1 cellular context compared by ENCODE assay signal in genomic region chr17:48026503-48027321, GRCh38.
A peak's percentile ranks its signal among the peaks of the same experiment; 100 is the strongest.
TF ChIP-seq lines count a peak whose summit lies in the region.

No MANE protein-coding gene starts in this region.

TF ChIP-seq in K562, 482 proteins besides CTCF, POLR2A, EP300 and RAD21 (continued from another document and continues in another):
- TF ChIP-seq MAFG (tag; conservative IDR thresholded peaks at IDR 0.05) (no peak), ZSCAN32 (CRISPR knock-in tag; IDR thresholded peaks at IDR 0.05) (no peak), NUFIP1 (IDR thresholded peaks at IDR 0.05; ENCODE audit: partially characterized antibody) (no peak), NRF1 (conservative IDR thresholded peaks at IDR 0.05 in 1 of 2, IDR thresholded peaks at IDR 0.05 in 1 of 2) (peak in 1 of 2 experiments; percentile 50; a peak in 2 of 4 replicates), E2F3 (CRISPR knock-in tag; IDR thresholded peaks at IDR 0.05) (no peak), KDM1A (IDR thresholded peaks at IDR 0.05) (0 out of 4 replicates have a peak, but pooled peaks of 1 of the 2 experiments have one; percentile 49), ZNF780A (CRISPR knock-in tag; IDR thresholded peaks at IDR 0.05) (no peak), NFIC (IDR thresholded peaks at IDR 0.05) (no peak; the same call in 1 of the 2 replicates), KAT8 (IDR thresholded peaks at IDR 0.05; ENCODE audit: low read depth) (no peak), ZNF217 (CRISPR knock-in tag; IDR thresholded peaks at IDR 0.05) (no peak), YY1 (IDR thresholded peaks at IDR 0.05; ENCODE audit: borderline replicate concordance in 1 of 3, control insufficient read depth in 1 of 3, extremely low read depth in 1 of 3, insufficient read depth in 3 of 3, insufficient read length in 1 of 3, insufficient replicate concordance in 2 of 3, low read depth in 1 of 3, low read length in 2 of 3) (peak in 2 of 3 experiments; percentile 37 to 52), BACH1 (tag; IDR thresholded peaks at IDR 0.05) (no peak), PKNOX1 (IDR thresholded peaks at IDR 0.05) (peak; percentile 45; the same call in 1 of the 2 replicates), SUPT5H (IDR thresholded peaks at IDR 0.05) (no peak), SMAD4 (CRISPR knock-in tag; conservative IDR thresholded peaks at IDR 0.05) (0 out of 2 replicates have a peak, but pooled peaks have one; percentile 44), TOE1 (IDR thresholded peaks at IDR 0.05; ENCODE audit: borderline replicate concordance) (no peak), TOE1 (CRISPR knock-in tag; IDR thresholded peaks at IDR 0.05; ENCODE audit: borderline replicate concordance, low read depth) (no peak; the same call in 1 of the 2 replicates), TBL1XR1 (IDR thresholded peaks at IDR 0.05; ENCODE audit: low read length in 2 of 2) (no peak), XRCC5 (IDR thresholded peaks at IDR 0.05; ENCODE audit: low read depth, low read length) (no peak), XRCC4 (IDR thresholded peaks at IDR 0.05; ENCODE audit: extremely low read depth, insufficient read depth, insufficient read length) (no peak), ZBTB17 (CRISPR knock-in tag; IDR thresholded peaks at IDR 0.05) (0 out of 2 replicates have a peak, but pooled peaks have one; percentile 45), ZNF121 (CRISPR knock-in tag; conservative IDR thresholded peaks at IDR 0.05) (no peak), MNT (conservative IDR thresholded peaks at IDR 0.05) (peak in 1 of 2 experiments; percentile 45; a peak in 1 of 4 replicates), HOXB6 (CRISPR knock-in tag; IDR thresholded peaks at IDR 0.05; ENCODE audit: borderline replicate concordance) (no peak), NCOA2 (IDR thresholded peaks at IDR 0.05; ENCODE audit: partially characterized antibody in 2 of 2) (no peak), ZNF395 (CRISPR knock-in tag; IDR thresholded peaks at IDR 0.05) (no peak), ESRRA (IDR thresholded peaks at IDR 0.05; ENCODE audit: borderline replicate concordance, low read depth) (no peak), IRF1 (CRISPR knock-in tag; IDR thresholded peaks at IDR 0.05; ENCODE audit: borderline replicate concordance) (no peak), EP400 (IDR thresholded peaks at IDR 0.05) (0 out of 2 replicates have a peak, but pooled peaks have one; percentile 36), BRF1 (IDR thresholded peaks at IDR 0.05; ENCODE audit: borderline replicate concordance, extremely low read depth, insufficient read length) (no peak), ZBTB9 (CRISPR knock-in tag; IDR thresholded peaks at IDR 0.05) (peak; percentile 26; the same call in 1 of the 2 replicates), NFYB (IDR thresholded peaks at IDR 0.05; ENCODE audit: extremely low read depth, insufficient read length) (no peak), ZBTB7A (IDR thresholded peaks at IDR 0.05; ENCODE audit: borderline replicate concordance, control insufficient read depth, low read depth, low read length) (peak; percentile 96), TCFL5 (CRISPR knock-in tag; conservative IDR thresholded peaks at IDR 0.05) (no peak), ZNF668 (CRISPR knock-in tag; IDR thresholded peaks at IDR 0.05) (no peak), TEAD4 (IDR thresholded peaks at IDR 0.05; ENCODE audit: low read length) (no peak), TEAD4 (CRISPR knock-in tag; IDR thresholded peaks at IDR 0.05; ENCODE audit: borderline replicate concordance) (no peak), PCBP1 (IDR thresholded peaks at IDR 0.05; ENCODE audit: low read depth, low read length, poor library complexity, severe bottlenecking) (no peak), RCOR1 (IDR thresholded peaks at IDR 0.05; ENCODE audit: borderline replicate concordance in 1 of 2, low read depth in 2 of 2, low read length in 2 of 2) (peak in 1 of 2 experiments; percentile 38; a peak in 1 of 4 replicates), HNRNPLL (IDR thresholded peaks at IDR 0.05; ENCODE audit: low read depth, low read length, poor library complexity, severe bottlenecking) (no peak), SIN3A (IDR thresholded peaks at IDR 0.05; ENCODE audit: borderline replicate concordance in 2 of 2, control insufficient read depth in 1 of 2, low read depth in 2 of 2, low read length in 2 of 2) (peak in 1 of 2 experiments; percentile 27; a peak in 1 of 4 replicates), TSC22D4 (tag; IDR thresholded peaks at IDR 0.05) (no peak)
- TF ChIP-seq, protein P1, sequence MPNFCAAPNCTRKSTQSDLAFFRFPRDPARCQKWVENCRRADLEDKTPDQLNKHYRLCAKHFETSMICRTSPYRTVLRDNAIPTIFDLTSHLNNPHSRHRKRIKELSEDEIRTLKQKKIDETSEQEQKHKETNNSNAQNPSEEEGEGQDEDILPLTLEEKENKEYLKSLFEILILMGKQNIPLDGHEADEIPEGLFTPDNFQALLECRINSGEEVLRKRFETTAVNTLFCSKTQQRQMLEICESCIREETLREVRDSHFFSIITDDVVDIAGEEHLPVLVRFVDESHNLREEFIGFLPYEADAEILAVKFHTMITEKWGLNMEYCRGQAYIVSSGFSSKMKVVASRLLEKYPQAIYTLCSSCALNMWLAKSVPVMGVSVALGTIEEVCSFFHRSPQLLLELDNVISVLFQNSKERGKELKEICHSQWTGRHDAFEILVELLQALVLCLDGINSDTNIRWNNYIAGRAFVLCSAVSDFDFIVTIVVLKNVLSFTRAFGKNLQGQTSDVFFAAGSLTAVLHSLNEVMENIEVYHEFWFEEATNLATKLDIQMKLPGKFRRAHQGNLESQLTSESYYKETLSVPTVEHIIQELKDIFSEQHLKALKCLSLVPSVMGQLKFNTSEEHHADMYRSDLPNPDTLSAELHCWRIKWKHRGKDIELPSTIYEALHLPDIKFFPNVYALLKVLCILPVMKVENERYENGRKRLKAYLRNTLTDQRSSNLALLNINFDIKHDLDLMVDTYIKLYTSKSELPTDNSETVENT (CRISPR knock-in tag; IDR thresholded peaks at IDR 0.05) = peak; percentile 49; the same call in 1 of the 2 replicates
- TF ChIP-seq, protein P2, sequence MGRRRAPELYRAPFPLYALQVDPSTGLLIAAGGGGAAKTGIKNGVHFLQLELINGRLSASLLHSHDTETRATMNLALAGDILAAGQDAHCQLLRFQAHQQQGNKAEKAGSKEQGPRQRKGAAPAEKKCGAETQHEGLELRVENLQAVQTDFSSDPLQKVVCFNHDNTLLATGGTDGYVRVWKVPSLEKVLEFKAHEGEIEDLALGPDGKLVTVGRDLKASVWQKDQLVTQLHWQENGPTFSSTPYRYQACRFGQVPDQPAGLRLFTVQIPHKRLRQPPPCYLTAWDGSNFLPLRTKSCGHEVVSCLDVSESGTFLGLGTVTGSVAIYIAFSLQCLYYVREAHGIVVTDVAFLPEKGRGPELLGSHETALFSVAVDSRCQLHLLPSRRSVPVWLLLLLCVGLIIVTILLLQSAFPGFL (CRISPR knock-in tag; IDR thresholded peaks at IDR 0.05) = no peak
- TF ChIP-seq, protein P3, sequence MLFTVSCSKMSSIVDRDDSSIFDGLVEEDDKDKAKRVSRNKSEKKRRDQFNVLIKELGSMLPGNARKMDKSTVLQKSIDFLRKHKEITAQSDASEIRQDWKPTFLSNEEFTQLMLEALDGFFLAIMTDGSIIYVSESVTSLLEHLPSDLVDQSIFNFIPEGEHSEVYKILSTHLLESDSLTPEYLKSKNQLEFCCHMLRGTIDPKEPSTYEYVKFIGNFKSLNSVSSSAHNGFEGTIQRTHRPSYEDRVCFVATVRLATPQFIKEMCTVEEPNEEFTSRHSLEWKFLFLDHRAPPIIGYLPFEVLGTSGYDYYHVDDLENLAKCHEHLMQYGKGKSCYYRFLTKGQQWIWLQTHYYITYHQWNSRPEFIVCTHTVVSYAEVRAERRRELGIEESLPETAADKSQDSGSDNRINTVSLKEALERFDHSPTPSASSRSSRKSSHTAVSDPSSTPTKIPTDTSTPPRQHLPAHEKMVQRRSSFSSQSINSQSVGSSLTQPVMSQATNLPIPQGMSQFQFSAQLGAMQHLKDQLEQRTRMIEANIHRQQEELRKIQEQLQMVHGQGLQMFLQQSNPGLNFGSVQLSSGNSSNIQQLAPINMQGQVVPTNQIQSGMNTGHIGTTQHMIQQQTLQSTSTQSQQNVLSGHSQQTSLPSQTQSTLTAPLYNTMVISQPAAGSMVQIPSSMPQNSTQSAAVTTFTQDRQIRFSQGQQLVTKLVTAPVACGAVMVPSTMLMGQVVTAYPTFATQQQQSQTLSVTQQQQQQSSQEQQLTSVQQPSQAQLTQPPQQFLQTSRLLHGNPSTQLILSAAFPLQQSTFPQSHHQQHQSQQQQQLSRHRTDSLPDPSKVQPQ (CRISPR knock-in tag; IDR thresholded peaks at IDR 0.05; ENCODE audit: borderline replicate concordance) = no peak
- TF ChIP-seq, protein P4, sequence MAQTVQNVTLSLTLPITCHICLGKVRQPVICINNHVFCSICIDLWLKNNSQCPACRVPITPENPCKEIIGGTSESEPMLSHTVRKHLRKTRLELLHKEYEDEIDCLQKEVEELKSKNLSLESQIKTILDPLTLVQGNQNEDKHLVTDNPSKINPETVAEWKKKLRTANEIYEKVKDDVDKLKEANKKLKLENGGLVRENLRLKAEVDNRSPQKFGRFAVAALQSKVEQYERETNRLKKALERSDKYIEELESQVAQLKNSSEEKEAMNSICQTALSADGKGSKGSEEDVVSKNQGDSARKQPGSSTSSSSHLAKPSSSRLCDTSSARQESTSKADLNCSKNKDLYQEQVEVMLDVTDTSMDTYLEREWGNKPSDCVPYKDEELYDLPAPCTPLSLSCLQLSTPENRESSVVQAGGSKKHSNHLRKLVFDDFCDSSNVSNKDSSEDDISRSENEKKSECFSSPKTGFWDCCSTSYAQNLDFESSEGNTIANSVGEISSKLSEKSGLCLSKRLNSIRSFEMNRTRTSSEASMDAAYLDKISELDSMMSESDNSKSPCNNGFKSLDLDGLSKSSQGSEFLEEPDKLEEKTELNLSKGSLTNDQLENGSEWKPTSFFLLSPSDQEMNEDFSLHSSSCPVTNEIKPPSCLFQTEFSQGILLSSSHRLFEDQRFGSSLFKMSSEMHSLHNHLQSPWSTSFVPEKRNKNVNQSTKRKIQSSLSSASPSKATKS (CRISPR knock-in tag; IDR thresholded peaks at IDR 0.05) = no peak
